Comparison of ENCODE assay signal across 8 cellular contexts in genomic region chr7:7969306-7970112, GRCh38. TPM values are rescaled to one million over a fixed set of nuclear protein-coding genes. Genes with fewer than 3 reads are reported as not detected.
A peak's percentile ranks its signal among the peaks of the same experiment; 100 is the strongest.
DNase-seq lines count a peak whose midpoint lies in the region; ATAC-seq and TF ChIP-seq lines count a peak whose summit lies in the region.

No MANE protein-coding gene starts in this region.

- peak overlapping the region; percentile 71 for H3K4me3 ChIP-seq in kidney epithelial cell (ENCODE audit: low read depth, low read length)

- no peaks in the 10 kb centered on the region for H3K27me3 ChIP-seq in kidney epithelial cell (ENCODE audit: control insufficient read depth, insufficient read depth, low read length)

- peak; percentile 13 for DNase-seq in MV-4-11 (lab: John Stamatoyannopoulos, UW)
- peak; percentile 31 for DNase-seq in UCSD-AML1 (lab: John Stamatoyannopoulos, UW; ENCODE audit: unreplicated experiment)
- peak in 31 of 61 donors; percentile 5 to 69 (median 43) for DNase-seq in caudate nucleus (lab: John Stamatoyannopoulos, UW)
- DNase-seq in kidney epithelial cell (ENCODE audit: low read depth) = no peak
- DNase-seq in stimulated activated CD4-positive, alpha-beta T cell treated with anti-CD3 and anti-CD28 coated beads, Interleukin-15, amount 100 ng/mL, for 48 hours (ENCODE audit: low read depth in 2 of 2) = peak; percentile 19 to 23
- DNase-seq in GDM1 (lab: John Stamatoyannopoulos, UW) = no peak

- no peaks in the 10 kb centered on the region for H3K36me3 ChIP-seq in kidney epithelial cell (ENCODE audit: control insufficient read depth, insufficient read depth, low read length)

- TF ChIP-seq CTCF in C4-2B (conservative IDR thresholded peaks at IDR 0.05) (peak; percentile 13; the same call in 1 of the 2 replicates), kidney epithelial cell (IDR thresholded peaks at IDR 0.05; ENCODE audit: insufficient read depth, low read length, poor library complexity, severe bottlenecking) (peak; percentile 13)

- ATAC-seq in GM19328 (IDR thresholded peaks at IDR 0.05; ENCODE audit: unreplicated experiment) = peak; percentile 0

- H3K27ac ChIP-seq in C4-2B = peak overlapping the region; percentile 84
- peak overlapping the region; percentile 98 for H3K27ac ChIP-seq in caudate nucleus (ENCODE audit: low read depth, low read length)

RNA-seq across cellular contexts. Expression of gene GLCCI1, which starts 0.9 kb away (rescaled TPM):
- 1.6 and 2.0 TPM in 2 replicates for total RNA-seq in kidney epithelial cell

Comparison
In these comparisons a context has a peak if more than half of its experiments do, and no peak if none do; other contexts are left out.
1. DNase-seq: peak in MV-4-11 (single experiment), UCSD-AML1 (single experiment), caudate nucleus (31 of 61) and stimulated activated CD4-positive, alpha-beta T cell treated with anti-CD3 and anti-CD28 coated beads, Interleukin-15, amount 100 ng/mL, for 48 hours (2 of 2); none in kidney epithelial cell (single experiment) and GDM1 (single experiment).